Comparison of ENCODE assay signal across 20 cellular contexts in the genomic region with DNA sequence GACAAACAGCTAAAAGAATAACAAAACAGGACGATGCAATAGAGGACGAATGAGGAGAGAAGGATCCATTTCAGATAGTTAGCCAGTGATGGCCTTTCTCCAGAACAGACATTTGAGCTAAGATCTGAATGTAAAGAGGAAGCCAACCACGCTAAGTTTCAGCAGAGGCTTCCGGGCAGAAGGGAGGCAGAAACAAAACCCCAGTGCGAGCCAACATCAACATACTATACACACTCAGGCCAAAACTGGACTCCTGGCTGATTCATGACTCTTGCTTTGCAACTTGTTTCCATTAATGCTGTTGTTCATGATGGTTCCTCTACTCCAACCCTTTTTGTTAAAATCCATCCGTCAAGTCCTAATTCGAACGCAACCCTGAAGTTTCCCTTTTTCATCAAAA.
DNase-seq lines count a peak whose midpoint lies in the region; ATAC-seq lines count a peak whose summit lies in the region.
"Had no signal": no experiment of that assay in that cellular context is flagged by ENCODE, and none has a peak within 500 bp of the region (broad histone marks: within the 10 kb centered on the region; RNA-seq: fewer than 3 reads in every experiment).

No MANE protein-coding gene starts in this region.

- intact Hi-C loops in cardiac septum (cut with DNase I): no loop called here

- DNase-seq in astrocyte of the hippocampus (ENCODE audit: low read depth, low spot score) (peak; percentile 57), dermis microvascular lymphatic vessel endothelial cell (ENCODE audit: low read depth in 2 of 2) (peak; percentile 47 to 68), left kidney (ENCODE audit: low read depth, low spot score) (peak; percentile 37), stromal cell of bone marrow (ENCODE audit: low read depth) (peak; percentile 62), cardiac septum (ENCODE audit: low spot score) (no peak), COR-L47 (lab: John Stamatoyannopoulos, UW) (no peak)
- DNase-seq: Calu3; CD4-positive, alpha-beta memory T cell; EL; GOT3; Kasumi-1; NCI-H1092 treated with DMSO at 0.1 percent for 48 hours; NCI-H146; NCI-H2081 treated with DMSO at 0.1 percent for 48 hours; NCI-H510A; NCI-H748 treated with DMSO at 0.1 percent for 48 hours; NK-92 treated with Interleukin-12 subunit alpha and Interleukin-12 subunit beta, amount 100 ng/mL, for 24 hours; Peyer's patch had no signal

- no peak for ATAC-seq in GM21390 (IDR thresholded peaks at IDR 0.05; ENCODE audit: unreplicated experiment)
- ATAC-seq: HCT116 had no signal

Comparison
In these comparisons a context has a peak if more than half of its experiments do, and no peak if none do; other contexts are left out.
1. DNase-seq: peak in astrocyte of the hippocampus (single experiment), dermis microvascular lymphatic vessel endothelial cell (2 of 2), left kidney (single experiment) and stromal cell of bone marrow (single experiment); none in cardiac septum (single experiment) and COR-L47 (single experiment).